ENCODE assay signal across 30 cellular contexts in the genomic region with DNA sequence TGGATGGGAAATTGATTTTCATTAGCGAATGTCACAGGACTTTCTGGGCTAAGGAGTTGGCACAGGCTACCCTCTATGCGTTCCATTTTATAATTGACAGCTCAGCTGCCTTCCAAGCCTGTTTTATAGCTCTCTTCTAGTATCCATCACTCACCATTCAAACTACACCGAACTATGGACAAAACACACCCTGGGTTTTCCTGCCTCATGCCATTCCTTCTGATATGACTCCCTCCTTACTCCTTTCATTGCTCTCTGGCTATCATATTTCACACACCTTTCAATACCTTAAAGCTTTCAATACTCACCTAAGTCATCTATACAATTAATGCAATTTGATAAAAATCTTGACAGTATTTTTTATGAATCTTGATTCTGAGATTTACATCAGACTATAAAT.
"Had no signal": no experiment of that assay in that cellular context is flagged by ENCODE, and none has a peak within 500 bp of the region (broad histone marks: within the 10 kb centered on the region; RNA-seq: fewer than 3 reads in every experiment).

No MANE protein-coding gene starts in this region.

- DNase-seq: activated B cell treated with CpG ODN at 0.5 μM for 24 hours; activated CD4-positive, alpha-beta memory T cell treated with anti-CD3 and anti-CD28 coated beads for 36 hours; activated CD4-positive, alpha-beta T cell treated with anti-CD3 and anti-CD28 coated beads for 4 hours; activated CD4-positive, alpha-beta T cell treated with anti-CD3 and anti-CD28 coated beads, Interleukin-2, amount 10 ng/mL, durations not matched to agents 24 days and 14 days; activated CD4-positive, alpha-beta T cell treated with anti-CD3 and anti-CD28 coated beads, Interleukin-2, amount 50 U/mL, for 1 hour; activated CD4-positive, alpha-beta T cell treated with anti-CD3 and anti-CD28 coated beads, Interleukin-2, amount 50 U/mL, for 4 hours; activated CD4-positive, CD25-positive, alpha-beta regulatory T cell treated with anti-CD3 and anti-CD28 coated beads, Interleukin-2, amount 50 U/mL, for 72 hours; activated CD8-positive, alpha-beta memory T cell treated with anti-CD3 and anti-CD28 coated beads, Interleukin-2, amount 50 U/mL, for 4 hours; activated CD8-positive, alpha-beta T cell treated with anti-CD3 and anti-CD28 coated beads for 36 hours; activated gamma-delta T cell; activated naive CD4-positive, alpha-beta T cell treated with anti-CD3 and anti-CD28 coated beads, Interleukin-2, amount 10 ng/mL, durations not matched to agents 7 days and 5 days; activated naive CD4-positive, alpha-beta T cell treated with Interleukin-2 at 50 U/mL for 16 hours; activated naive CD8-positive, alpha-beta T cell treated with anti-CD3 and anti-CD28 coated beads, Interleukin-2, amount 10 ng/mL, durations not matched to agents 7 days and 5 days; activated naive CD8-positive, alpha-beta T cell treated with anti-CD3 and anti-CD28 coated beads, Interleukin-2, amount 50 U/mL, for 24 hours; activated T-cell treated with anti-CD3 and anti-CD28 coated beads for 4 hours; activated T-cell treated with anti-CD3 and anti-CD28 coated beads, Interleukin-2, amount 50 U/mL, for 1 hour; activated T-cell treated with anti-CD3 and anti-CD28 coated beads, Interleukin-2, amount 50 U/mL, for 4 hours; activated T-cell treated with anti-CD3 and anti-CD28 coated beads, Interleukin-2, amount 50 U/mL, for 72 hours; amygdala; anterior cingulate cortex; body of pancreas; brain microvascular endothelial cell; central memory CD4-positive, alpha-beta T cell; T-helper 1 cell; T-helper 2 cell; T-helper 9 cell had no signal

- ATAC-seq: activated CD8-positive, alpha-beta T cell treated with anti-CD3 and anti-CD28 coated beads for 36 hours; activated naive CD8-positive, alpha-beta T cell treated with anti-CD3 and anti-CD28 coated beads, Interleukin-2, amount 50 U/mL, for 24 hours; activated T-cell treated with anti-CD3 and anti-CD28 coated beads, Interleukin-2, amount 50 U/mL, for 4 hours; activated T-cell treated with anti-CD3 and anti-CD28 coated beads, Interleukin-2, amount 50 U/mL, for 72 hours; activated T-helper 17 cell treated with anti-CD3 and anti-CD28 coated beads, Interleukin-2, amount 50 U/mL, for 72 hours; body of pancreas had no signal

- H3K4me3 ChIP-seq: ascending aorta, body of pancreas, breast epithelium had no signal

- H3K27ac ChIP-seq: ascending aorta, body of pancreas, brain microvascular endothelial cell, breast epithelium, VCaP had no signal
